11 cellular contexts compared by ENCODE assay signal in genomic region chr9:136012651-136013050, GRCh38. TPM values are rescaled to one million over a fixed set of nuclear protein-coding genes. Genes with fewer than 3 reads are reported as not detected.
DNase-seq lines count a peak whose midpoint lies in the region; ATAC-seq, FAIRE-seq and TF ChIP-seq lines count a peak whose summit lies in the region.
"Had no signal": no experiment of that assay in that cellular context is flagged by ENCODE, and none has a peak within 500 bp of the region (broad histone marks: within the 10 kb centered on the region; RNA-seq: fewer than 3 reads in every experiment).

No MANE protein-coding gene starts in this region.

- H3K27ac ChIP-seq in adrenal gland = peak overlapping the region; percentile 2 to 88 (median 69)
- H3K27ac ChIP-seq in heart right ventricle = peak overlapping the region; percentile 6 to 90 (median 78)
- H3K27ac ChIP-seq in rectal smooth muscle tissue (ENCODE audit: low read depth, low read length) = peak overlapping the region; percentile 75

- H3K9me3 ChIP-seq in adrenal gland (replicated peaks in 1 of 3) = no peaks in the 10 kb centered on the region
- no peaks in the 10 kb centered on the region for H3K9me3 ChIP-seq in heart right ventricle

- ATAC-seq in heart right ventricle (peak in 3 of 8 donors; percentile 12 to 15 (median 15)), HG03432 (IDR thresholded peaks at IDR 0.05; ENCODE audit: unreplicated experiment) (no peak), GM21619 (IDR thresholded peaks at IDR 0.05; ENCODE audit: unreplicated experiment) (no peak), GM19324 (IDR thresholded peaks at IDR 0.05; ENCODE audit: low FRiP score, unreplicated experiment) (no peak)

- WGBS in adrenal gland, 4 donors = 65 to 74% (median 68%) methylated on average over 18 of the region's 18 CpGs
- 55 to 69% methylated on average over 18 of the region's 18 CpGs for WGBS in heart right ventricle, 2 donors

- H3K36me3 ChIP-seq in adrenal gland (replicated peaks in 1 of 2) (no peaks in the 10 kb centered on the region), heart right ventricle (peaks cover 0 to 66% (median 0%) of the 10 kb centered on the region in 9 donors), rectal smooth muscle tissue (ENCODE audit: control insufficient read depth, insufficient read depth, low read length) (peaks cover 3% of the 10 kb centered on the region)

- no peaks in the 10 kb centered on the region for H3K27me3 ChIP-seq in adrenal gland
- no peaks in the 10 kb centered on the region for H3K27me3 ChIP-seq in heart right ventricle
- no peaks in the 10 kb centered on the region for H3K27me3 ChIP-seq in rectal smooth muscle tissue (ENCODE audit: control insufficient read depth, insufficient read depth, low read length)

- H3K4me1 ChIP-seq in adrenal gland (replicated peaks in 1 of 2) = peaks cover 17 to 32% of the 10 kb centered on the region in 2 donors
- peaks cover 7 to 62% (median 28%) of the 10 kb centered on the region in 9 donors for H3K4me1 ChIP-seq in heart right ventricle
- H3K4me1 ChIP-seq in rectal smooth muscle tissue (ENCODE audit: control insufficient read depth, insufficient read depth, low read length) = peaks cover 18% of the 10 kb centered on the region

- no peak for FAIRE-seq in GM12892 (lab: Jason Lieb, UNC)
- FAIRE-seq: islet of Langerhans had no signal

- H3K9ac ChIP-seq in rectal smooth muscle tissue (ENCODE audit: low read length) = no peak overlapping the region

- DNase-seq in DMS 273 (lab: John Stamatoyannopoulos, UW; ENCODE audit: unreplicated experiment) = peak; percentile 73
- peak in 2 of 7 donors; percentile 20 to 28 for DNase-seq in adrenal gland
- peak in 1 of 2 donors; percentile 38 for DNase-seq in heart right ventricle
- no peak for DNase-seq in GM12892 (ENCODE audit: insufficient read length)
- DNase-seq: activated CD4-positive, CD25-positive, alpha-beta regulatory T cell treated with anti-CD3 and anti-CD28 coated beads, Interleukin-2, amount 50 U/mL, for 72 hours; activated naive CD4-positive, alpha-beta T cell treated with anti-CD3 and anti-CD28 coated beads, Interleukin-2, amount 10 ng/mL, durations not matched to agents 7 days and 5 days had no signal

- H3K4me3 ChIP-seq in adrenal gland = no peak overlapping the region
- H3K4me3 ChIP-seq in heart right ventricle = peak overlapping the region in 5 of 10 donors; percentile 17 to 33 (median 32)
- H3K4me3 ChIP-seq in rectal smooth muscle tissue (ENCODE audit: low read length) = no peak overlapping the region

- intact Hi-C loops in adrenal gland (cut with DNase I) = no loop called here
- intact Hi-C loops in heart right ventricle (cut with DNase I) = loop anchor here in 1 of 10 donors (5.0 kb wide), 1 partner anchor 35 kb away; no protein-coding TSS in a partner anchor

- TF ChIP-seq POLR2A in adrenal gland (IDR thresholded peaks at IDR 0.05) (no peak), GM12892 (IDR thresholded peaks at IDR 0.05; ENCODE audit: low read depth, low read length) (no peak)

- TF ChIP-seq CTCF in adrenal gland (IDR thresholded peaks at IDR 0.05) = no peak
- TF ChIP-seq CTCF in heart right ventricle (IDR thresholded peaks at IDR 0.05) = no peak

RNA-seq across cellular contexts. Expression of gene UBAC1, which starts 51.5 kb away (rescaled TPM):
- 10 to 100 TPM; 25.5 to 51.8 (median 37.9) TPM for total RNA-seq in adrenal gland
- 10 to 100 TPM; 20.2 to 63.3 (median 60.5) TPM for polyA plus RNA-seq in adrenal gland
- 100 to 1,000 TPM in 2 of 10 donors, 10 to 100 TPM in 8; 73.8 to 138 (median 85.4) TPM for total RNA-seq in heart right ventricle
- 100 to 1,000 TPM in 1 of 2 donors, 10 to 100 TPM in 1; 83.8 to 172 TPM for polyA plus RNA-seq in heart right ventricle
- polyA plus RNA-seq in GM12892 (2012; ENCODE audit: missing spikeins) = 28.2 TPM
